15 cellular contexts compared by ENCODE assay signal in the genomic region with DNA sequence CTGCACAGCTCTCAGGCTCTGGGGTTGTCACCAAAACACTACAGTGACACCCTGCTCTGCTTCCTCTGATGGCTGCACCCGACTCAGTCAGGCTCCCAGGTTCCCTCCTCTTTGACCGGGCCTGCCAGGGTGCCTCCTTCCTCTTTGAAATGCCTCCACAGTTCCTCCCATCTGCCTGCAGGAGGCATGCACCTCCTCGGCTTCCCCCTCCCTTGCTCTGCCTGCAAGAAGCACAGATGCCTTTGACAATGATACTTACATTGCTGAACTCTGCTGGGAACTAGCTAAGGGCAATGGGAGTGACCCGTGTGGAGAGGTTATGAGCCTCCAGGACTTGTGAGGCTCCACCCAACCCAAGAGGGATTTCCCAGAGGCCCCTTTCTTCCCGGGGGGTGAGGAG.
DNase-seq lines count a peak whose midpoint lies in the region; FAIRE-seq and TF ChIP-seq lines count a peak whose summit lies in the region.
"Had no signal": no experiment of that assay in that cellular context is flagged by ENCODE, and none has a peak within 500 bp of the region (broad histone marks: within the 10 kb centered on the region; RNA-seq: fewer than 3 reads in every experiment).

No MANE protein-coding gene starts in this region.

- no peaks in the 10 kb centered on the region for H3K36me3 Mint-ChIP-seq in activated naive CD4-positive, alpha-beta T cell treated with anti-CD3 and anti-CD28 coated beads, Interleukin-2, amount 10 ng/mL, durations not matched to agents 7 days and 5 days

- no peak for FAIRE-seq in bronchial epithelial cell (lab: Jason Lieb, UNC)
- FAIRE-seq: keratinocyte had no signal

- H3K4me3 ChIP-seq in Jurkat, Clone E6-1 (ENCODE audit: low read length), result no peak overlapping the region
- H3K4me3 ChIP-seq in bronchial epithelial cell (ENCODE audit: low read depth, low read length) (no peak overlapping the region), esophagus squamous epithelium (no peak overlapping the region)
- H3K4me3 ChIP-seq: prostate gland, uterus had no signal

- H3K4me1 Mint-ChIP-seq in activated naive CD4-positive, alpha-beta T cell treated with anti-CD3 and anti-CD28 coated beads, Interleukin-2, amount 10 ng/mL, durations not matched to agents 7 days and 5 days, result no peaks in the 10 kb centered on the region

- CTCF ChIA-PET in activated naive CD4-positive, alpha-beta T cell treated with anti-CD3 and anti-CD28 coated beads, Interleukin-2, amount 10 ng/mL, durations not matched to agents 7 days and 5 days (lab: Charles Lee), result no interaction called here

- peaks cover 1% of the 10 kb centered on the region for H3K9me3 Mint-ChIP-seq in activated naive CD4-positive, alpha-beta T cell treated with anti-CD3 and anti-CD28 coated beads, Interleukin-2, amount 10 ng/mL, durations not matched to agents 7 days and 5 days
- H3K9me3 Mint-ChIP-seq: activated T-cell treated with anti-CD3 and anti-CD28 coated beads, Interleukin-2, amount 50 U/mL, for 4 hours had no signal

- no peak overlapping the region for H3K4me3 Mint-ChIP-seq in activated naive CD4-positive, alpha-beta T cell treated with anti-CD3 and anti-CD28 coated beads, Interleukin-2, amount 10 ng/mL, durations not matched to agents 7 days and 5 days
- H3K4me3 Mint-ChIP-seq: activated T-cell treated with anti-CD3 and anti-CD28 coated beads, Interleukin-2, amount 50 U/mL, for 4 hours had no signal

- H3K27me3 Mint-ChIP-seq in activated naive CD4-positive, alpha-beta T cell treated with anti-CD3 and anti-CD28 coated beads, Interleukin-2, amount 10 ng/mL, durations not matched to agents 7 days and 5 days, result peaks cover 3% of the 10 kb centered on the region

- TF ChIP-seq POLR2A in esophagus squamous epithelium (IDR thresholded peaks at IDR 0.05), result no peak

- H3K36me3 ChIP-seq in bronchial epithelial cell (ENCODE audit: control insufficient read depth, insufficient read depth, low read length) (no peaks in the 10 kb centered on the region), esophagus squamous epithelium (no peaks in the 10 kb centered on the region)
- H3K36me3 ChIP-seq: prostate gland, uterus had no signal

- WGBS in esophagus squamous epithelium, 2 donors, result 3 to 9% methylated on average over 4 to 5 of the region's 5 CpGs

- H3K27ac ChIP-seq in esophagus squamous epithelium, result no peak overlapping the region
- H3K27ac ChIP-seq: prostate gland, uterus had no signal

- H3K27me3 ChIP-seq in bronchial epithelial cell (ENCODE audit: control insufficient read depth, insufficient read depth, low read length), result no peaks in the 10 kb centered on the region
- no peaks in the 10 kb centered on the region for H3K27me3 ChIP-seq in esophagus squamous epithelium
- H3K27me3 ChIP-seq: uterus had no signal

- DNase-seq in COLO829 (ENCODE audit: low spot score) (peak; percentile 16), bronchial epithelial cell (ENCODE audit: low read depth) (peak; percentile 46), left kidney (ENCODE audit: low read depth, low spot score) (peak; percentile 75), hypothalamus (lab: John Stamatoyannopoulos, UW) (no peak), esophagus squamous epithelium (lab: John Stamatoyannopoulos, UW) (no peak)
- DNase-seq in Jurkat, Clone E6-1 (ENCODE audit: low read depth, low spot score), result peak; percentile 17
- no peak for DNase-seq in activated naive CD4-positive, alpha-beta T cell treated with anti-CD3 and anti-CD28 coated beads, Interleukin-2, amount 10 ng/mL, durations not matched to agents 7 days and 5 days
- no peak for DNase-seq in effector CD8-positive, alpha-beta T cell (lab: John Stamatoyannopoulos, UW)
- DNase-seq: activated T-cell treated with anti-CD3 and anti-CD28 coated beads, Interleukin-2, amount 50 U/mL, for 4 hours; Calu3; dermis blood vessel endothelial cell; NCI-H446 treated with DMSO at 0.1 percent for 48 hours; uterus had no signal

- no peak overlapping the region for H3K27ac Mint-ChIP-seq in activated naive CD4-positive, alpha-beta T cell treated with anti-CD3 and anti-CD28 coated beads, Interleukin-2, amount 10 ng/mL, durations not matched to agents 7 days and 5 days

- no peaks in the 10 kb centered on the region for H3K4me1 ChIP-seq in esophagus squamous epithelium
- H3K4me1 ChIP-seq: prostate gland, uterus had no signal

- TF ChIP-seq CTCF in bronchial epithelial cell (IDR thresholded peaks at IDR 0.05; ENCODE audit: insufficient read depth, low read length, severe bottlenecking) (peak; percentile 38), esophagus squamous epithelium (IDR thresholded peaks at IDR 0.05) (peak in 2 of 6 experiments; percentile 47 to 61)

- intact Hi-C loops in esophagus squamous epithelium (cut with DNase I), result loop anchor here (10.0 kb wide), 1 partner anchor 87 kb away; no protein-coding TSS in a partner anchor

- no peaks in the 10 kb centered on the region for H3K9me3 ChIP-seq in esophagus squamous epithelium
- H3K9me3 ChIP-seq: prostate gland, uterus had no signal

Comparison
In these comparisons a context has a peak if more than half of its experiments do, and no peak if none do; other contexts are left out.
1. DNase-seq: peak in COLO829 (single experiment), Jurkat, Clone E6-1 (single experiment), bronchial epithelial cell (single experiment) and left kidney (single experiment); none in hypothalamus (0 of 51), esophagus squamous epithelium (single experiment), activated naive CD4-positive, alpha-beta T cell treated with anti-CD3 and anti-CD28 coated beads, Interleukin-2, amount 10 ng/mL, durations not matched to agents 7 days and 5 days (single experiment) and effector CD8-positive, alpha-beta T cell (single experiment).